In the genomic region with DNA sequence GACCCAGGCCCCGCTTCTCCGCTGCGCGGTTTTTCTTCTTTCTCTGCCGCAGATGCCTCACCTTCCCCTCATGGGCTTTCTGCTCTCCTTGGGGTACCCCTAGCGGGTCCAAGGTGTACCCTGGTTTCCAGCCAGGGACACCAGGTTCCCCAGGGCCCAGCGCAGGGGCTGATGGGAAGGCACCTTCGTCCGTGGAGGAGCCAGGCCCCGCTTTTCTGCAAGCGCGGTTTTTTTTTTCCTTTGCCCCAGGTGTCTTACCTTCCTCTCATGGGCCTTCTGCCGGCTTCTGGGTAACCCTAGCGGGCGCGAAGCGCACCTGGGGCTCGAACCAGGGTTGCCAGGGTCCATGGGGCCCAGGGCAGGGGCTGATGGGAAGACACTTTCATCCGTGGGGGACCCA, we compare ENCODE assay signal across 7 cellular contexts.
DNase-seq lines count a peak whose midpoint lies in the region; ATAC-seq and TF ChIP-seq lines count a peak whose summit lies in the region.
"Not testable (repeated sequence)": the region's sequence is repeated elsewhere in the genome, so short reads cannot be mapped to it uniquely, and the experiment has no call there.

No MANE protein-coding gene starts in this region.

- H3K9ac ChIP-seq in colonic mucosa (ENCODE audit: low read depth in 2 of 2, low read length in 2 of 2) = not testable (repeated sequence)

- not testable (repeated sequence) for DNase-seq in GM12864 (ENCODE audit: low read depth)
- DNase-seq in activated CD8-positive, alpha-beta T cell treated with anti-CD3 and anti-CD28 coated beads for 36 hours = peak; percentile 20
- peak; percentile 48 for DNase-seq in activated naive CD4-positive, alpha-beta T cell treated with anti-CD3 and anti-CD28 coated beads, Interleukin-2, amount 10 ng/mL, durations not matched to agents 7 days and 5 days
- DNase-seq in colonic mucosa (peak; percentile 32), lower lobe of right lung (peak; percentile 38)
- peak; percentile 21 for DNase-seq in stimulated activated CD4-positive, alpha-beta T cell treated with anti-CD3 and anti-CD28 coated beads, Interleukin-4, amount 100 ng/mL, for 1 hour

- not testable (repeated sequence) for H3K9me3 ChIP-seq in colonic mucosa, lower lobe of right lung

- peak overlapping the region; percentile 81 for H3K27ac Mint-ChIP-seq in T-helper 1 cell treated with Interleukin-12 subunit alpha and Interleukin-12 subunit beta and Interleukin-4 antibody, amounts not matched to agents 30 μg/mL and 1 μg/mL, for 36 hours
- H3K27ac Mint-ChIP-seq in activated CD8-positive, alpha-beta T cell treated with anti-CD3 and anti-CD28 coated beads for 36 hours = peak overlapping the region; percentile 88
- peak overlapping the region; percentile 81 for H3K27ac Mint-ChIP-seq in activated naive CD4-positive, alpha-beta T cell treated with anti-CD3 and anti-CD28 coated beads, Interleukin-2, amount 10 ng/mL, durations not matched to agents 7 days and 5 days

- H3K4me1 ChIP-seq in colonic mucosa, lower lobe of right lung: not testable (repeated sequence)

- not testable (repeated sequence) for TF ChIP-seq CTCF in GM12864 (IDR thresholded peaks at IDR 0.05; ENCODE audit: low read depth, low read length, missing control alignments); activated CD8-positive, alpha-beta T cell treated with anti-CD3 and anti-CD28 coated beads for 36 hours (IDR thresholded peaks at IDR 0.05); colonic mucosa (IDR thresholded peaks at IDR 0.05); lower lobe of right lung (IDR thresholded peaks at IDR 0.05)

- H3K4me1 Mint-ChIP-seq in T-helper 1 cell treated with Interleukin-12 subunit alpha and Interleukin-12 subunit beta and Interleukin-4 antibody, amounts not matched to agents 30 μg/mL and 1 μg/mL, for 36 hours (ENCODE audit: low read depth); activated CD8-positive, alpha-beta T cell treated with anti-CD3 and anti-CD28 coated beads for 36 hours (ENCODE audit: low read depth): not testable (repeated sequence)
- peaks cover 17% of the 10 kb centered on the region for H3K4me1 Mint-ChIP-seq in activated naive CD4-positive, alpha-beta T cell treated with anti-CD3 and anti-CD28 coated beads, Interleukin-2, amount 10 ng/mL, durations not matched to agents 7 days and 5 days

- not testable (repeated sequence) for ATAC-seq in activated CD8-positive, alpha-beta T cell treated with anti-CD3 and anti-CD28 coated beads for 36 hours; lower lobe of right lung

- not testable (repeated sequence) for H3K9me3 Mint-ChIP-seq in T-helper 1 cell treated with Interleukin-12 subunit alpha and Interleukin-12 subunit beta and Interleukin-4 antibody, amounts not matched to agents 30 μg/mL and 1 μg/mL, for 36 hours; activated CD8-positive, alpha-beta T cell treated with anti-CD3 and anti-CD28 coated beads for 36 hours; activated naive CD4-positive, alpha-beta T cell treated with anti-CD3 and anti-CD28 coated beads, Interleukin-2, amount 10 ng/mL, durations not matched to agents 7 days and 5 days

- POLR2A ChIA-PET in activated CD8-positive, alpha-beta T cell treated with anti-CD3 and anti-CD28 coated beads for 36 hours (lab: Charles Lee) = not testable (repeated sequence)

- intact Hi-C loops in activated CD8-positive, alpha-beta T cell treated with anti-CD3 and anti-CD28 coated beads for 36 hours (cut with micrococcal nuclease); colonic mucosa (cut with DNase I); lower lobe of right lung (cut with DNase I): not testable (repeated sequence)

- H3K4me3 Mint-ChIP-seq in T-helper 1 cell treated with Interleukin-12 subunit alpha and Interleukin-12 subunit beta and Interleukin-4 antibody, amounts not matched to agents 30 μg/mL and 1 μg/mL, for 36 hours = peak overlapping the region; percentile 72
- peak overlapping the region; percentile 70 for H3K4me3 Mint-ChIP-seq in activated CD8-positive, alpha-beta T cell treated with anti-CD3 and anti-CD28 coated beads for 36 hours
- peak overlapping the region; percentile 56 for H3K4me3 Mint-ChIP-seq in activated naive CD4-positive, alpha-beta T cell treated with anti-CD3 and anti-CD28 coated beads, Interleukin-2, amount 10 ng/mL, durations not matched to agents 7 days and 5 days

- H3K4me3 ChIP-seq in GM12864 (ENCODE audit: low read depth, low read length) (peak overlapping the region; percentile 42), colonic mucosa (peak overlapping the region; percentile 15), lower lobe of right lung (peak overlapping the region; percentile 40)

- CTCF ChIA-PET in activated CD8-positive, alpha-beta T cell treated with anti-CD3 and anti-CD28 coated beads for 36 hours (lab: Charles Lee); activated naive CD4-positive, alpha-beta T cell treated with anti-CD3 and anti-CD28 coated beads, Interleukin-2, amount 10 ng/mL, durations not matched to agents 7 days and 5 days (lab: Charles Lee): not testable (repeated sequence)

- not testable (repeated sequence) for H3K36me3 ChIP-seq in colonic mucosa, lower lobe of right lung

- not testable (repeated sequence) for H3K36me3 Mint-ChIP-seq in T-helper 1 cell treated with Interleukin-12 subunit alpha and Interleukin-12 subunit beta and Interleukin-4 antibody, amounts not matched to agents 30 μg/mL and 1 μg/mL, for 36 hours (ENCODE audit: low read depth); activated CD8-positive, alpha-beta T cell treated with anti-CD3 and anti-CD28 coated beads for 36 hours (ENCODE audit: low read depth); activated naive CD4-positive, alpha-beta T cell treated with anti-CD3 and anti-CD28 coated beads, Interleukin-2, amount 10 ng/mL, durations not matched to agents 7 days and 5 days

- H3K27me3 Mint-ChIP-seq in T-helper 1 cell treated with Interleukin-12 subunit alpha and Interleukin-12 subunit beta and Interleukin-4 antibody, amounts not matched to agents 30 μg/mL and 1 μg/mL, for 36 hours (ENCODE audit: low read depth); activated CD8-positive, alpha-beta T cell treated with anti-CD3 and anti-CD28 coated beads for 36 hours; activated naive CD4-positive, alpha-beta T cell treated with anti-CD3 and anti-CD28 coated beads, Interleukin-2, amount 10 ng/mL, durations not matched to agents 7 days and 5 days: not testable (repeated sequence)

- H3K27me3 ChIP-seq in colonic mucosa; lower lobe of right lung (ENCODE audit: low read depth): not testable (repeated sequence)

- H3K27ac ChIP-seq in colonic mucosa, lower lobe of right lung: not testable (repeated sequence)
